ENCODE assay signal across 22 cellular contexts in the genomic region with DNA sequence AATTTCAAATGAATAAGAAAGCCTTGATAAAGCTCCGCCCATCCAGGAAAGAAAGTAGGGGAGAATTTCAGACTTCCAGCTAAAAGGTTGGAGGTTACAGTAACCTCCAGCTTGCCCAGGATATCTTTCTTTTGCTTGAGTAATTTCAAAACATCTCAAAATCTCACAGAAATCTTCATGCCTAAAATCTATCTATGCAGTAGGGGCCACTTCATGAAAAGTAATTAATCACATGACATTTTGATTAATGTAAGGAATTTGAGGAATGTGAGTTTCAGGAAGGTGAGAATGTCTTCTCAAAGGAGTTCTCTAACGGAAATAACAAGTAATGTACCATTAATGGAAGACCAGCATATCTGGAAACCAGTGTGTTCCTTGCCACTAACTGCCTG. TPM values are rescaled to one million over a fixed set of nuclear protein-coding genes. Genes with fewer than 3 reads are reported as not detected.
A peak's percentile ranks its signal among the peaks of the same experiment; 100 is the strongest.
DNase-seq lines count a peak whose midpoint lies in the region; ATAC-seq, FAIRE-seq and TF ChIP-seq lines count a peak whose summit lies in the region.
"Had no signal": no experiment of that assay in that cellular context is flagged by ENCODE, and none has a peak within 500 bp of the region (broad histone marks: within the 10 kb centered on the region; RNA-seq: fewer than 3 reads in every experiment).

No MANE protein-coding gene starts in this region.

- TF ChIP-seq EP300 in Ishikawa (IDR thresholded peaks at IDR 0.05; ENCODE audit: borderline replicate concordance) = no peak
- TF ChIP-seq EP300 in H1 (IDR thresholded peaks at IDR 0.05; ENCODE audit: borderline replicate concordance in 1 of 2, low read depth in 2 of 2, low read length in 2 of 2) = no peak

- H3K9me3 ChIP-seq in H1 (ENCODE audit: insufficient read depth in 2 of 2, low read depth in 1 of 2, low read length in 1 of 2) = no peaks in the 10 kb centered on the region
- H3K9me3 ChIP-seq in mesodermal cell (ENCODE audit: control insufficient read depth, low read length) = no peaks in the 10 kb centered on the region
- H3K9me3 ChIP-seq: esophagus squamous epithelium, gastrocnemius medialis, ovary, stomach, tibial nerve had no signal

- H4K8ac ChIP-seq in H1 (ENCODE audit: extremely low read depth, insufficient read depth, low read length) = no peak overlapping the region

- H2BK120ac ChIP-seq in H1 (replicated peaks; ENCODE audit: low read depth, low read length) = no peak overlapping the region

- no peak overlapping the region for H4K91ac ChIP-seq in H1 (replicated peaks; ENCODE audit: insufficient read length, low read length)

- ATAC-seq in HG03571 (IDR thresholded peaks at IDR 0.05; ENCODE audit: unreplicated experiment) (no peak), HG03175 (IDR thresholded peaks at IDR 0.05; ENCODE audit: unreplicated experiment) (no peak)
- ATAC-seq: gastrocnemius medialis had no signal

- peak; percentile 50 for FAIRE-seq in H1 (lab: Jason Lieb, UNC)
- FAIRE-seq: GM12892 had no signal

- 70% methylated on average over 2 of the region's 2 CpGs; no CpG with 5 or more reads in 1 of the 2 experiments for WGBS in H1 (ENCODE audit: extremely low coverage in 1 of 2, insufficient coverage in 1 of 2, insufficient read length in 1 of 2, insufficient replicate concordance in 2 of 2, low coverage in 1 of 2, low lambda C conversion rate in 2 of 2, missing lambda C conversion rate in 1 of 2), 2 experiments
- WGBS in mesodermal cell (ENCODE audit: insufficient coverage in 2 of 2), 2 experiments = 88% methylated on average over 1 of the region's 2 CpGs; no CpG with 5 or more reads in 1 of the 2 experiments

- H2BK20ac ChIP-seq in H1 (ENCODE audit: low read length) = no peak overlapping the region

- peak overlapping the region; percentile 79; the same call in 1 of the 2 replicates for H2BK5ac ChIP-seq in H1 (ENCODE audit: low read depth, low read length)

- no peak overlapping the region for H3K18ac ChIP-seq in H1 (ENCODE audit: extremely low read depth, low read length)

- no peaks in the 10 kb centered on the region for H3K23me2 ChIP-seq in H1 (ENCODE audit: low read depth, low read length)

- no peaks in the 10 kb centered on the region for H3K27me3 ChIP-seq in H1 (replicated peaks in 1 of 4; ENCODE audit: control insufficient read depth in 3 of 4, extremely low read depth in 1 of 4, insufficient read depth in 3 of 4, low read length in 3 of 4)
- H3K27me3 ChIP-seq: esophagus squamous epithelium, gastrocnemius medialis, ovary, stomach had no signal

- TF ChIP-seq RAD21 in Ishikawa (IDR thresholded peaks at IDR 0.05; ENCODE audit: low read depth) (no peak), H1 (IDR thresholded peaks at IDR 0.05 in 1 of 2, conservative IDR thresholded peaks at IDR 0.05 in 1 of 2; ENCODE audit: low read depth in 2 of 2, low read length in 2 of 2) (no peak)

- H3K56ac ChIP-seq in H1 (replicated peaks; ENCODE audit: insufficient read length, low read depth, low read length) = no peak overlapping the region

- H3K23ac ChIP-seq in H1 (ENCODE audit: insufficient read length) = no peak overlapping the region

- no peak overlapping the region for H2BK15ac ChIP-seq in H1 (ENCODE audit: low read length)

- H3K14ac ChIP-seq in H1 (ENCODE audit: insufficient read length) = no peak overlapping the region

- CTCF ChIA-PET in H1 (lab: Charles Lee; ENCODE audit: partially characterized antibody) = interaction anchor here (0.5 to 34.2 kb wide), 6 partner anchors 9 to 355 kb away, joined by 3 to 692 read pairs (median 28); partner anchors contain the start of gene TRIL

- DNase-seq in H1 (ENCODE audit: low read depth in 1 of 2, low spot score in 2 of 2) (no peak), renal cortical epithelial cell (ENCODE audit: low read depth) (peak; percentile 66), RPMI8226 (no peak)
- DNase-seq: activated CD4-positive, alpha-beta memory T cell treated with anti-CD3 and anti-CD28 coated beads for 36 hours; activated effector memory CD4-positive, alpha-beta T cell treated with Interleukin-2 at 50 U/mL for 16 hours; activated naive CD8-positive, alpha-beta T cell treated with anti-CD3 and anti-CD28 coated beads, Interleukin-2, amount 10 ng/mL, durations not matched to agents 7 days and 5 days; CD4-positive, alpha-beta memory T cell; effector memory CD4-positive, alpha-beta T cell; esophagus squamous epithelium; gastrocnemius medialis; MM.1S; stimulated activated CD4-positive, alpha-beta T cell treated with anti-CD3 and anti-CD28 coated beads, Interleukin-15, amount 100 ng/mL, for 24 hours; T1000 had no signal

- H4K20me1 ChIP-seq in H1 (replicated peaks in 1 of 2; ENCODE audit: control insufficient read depth in 1 of 2, insufficient read depth in 2 of 2, low read length in 2 of 2) = no peaks in the 10 kb centered on the region

- H3K27ac ChIP-seq in H1 (ENCODE audit: low read depth, low read length) (no peak overlapping the region), mesodermal cell (ENCODE audit: low read depth, low read length, severe bottlenecking) (peak overlapping the region; percentile 93)
- H3K27ac ChIP-seq: esophagus squamous epithelium, gastrocnemius medialis, ovary, RWPE1, stomach, tibial nerve had no signal

- H3K79me2 ChIP-seq in H1 (ENCODE audit: control insufficient read depth in 1 of 2, insufficient read depth in 2 of 2, low read length in 2 of 2) = no peaks in the 10 kb centered on the region

- no peak overlapping the region for H2AK5ac ChIP-seq in H1 (ENCODE audit: low read depth, low read length)

- no peak overlapping the region for H4K5ac ChIP-seq in H1 (ENCODE audit: insufficient read length, low read depth, low read length)

- H3K4me1 ChIP-seq in H1 (replicated peaks in 1 of 4; ENCODE audit: control insufficient read depth in 3 of 4, insufficient read depth in 4 of 4, low read length in 3 of 4) (peaks cover 2 to 12% (median 7%) of the 10 kb centered on the region in 4 experiments; a peak in 5 of 7 replicates), mesodermal cell (ENCODE audit: control insufficient read depth, insufficient read depth, low read length, poor library complexity, severe bottlenecking) (peaks cover 8% of the 10 kb centered on the region)

- H2AFZ ChIP-seq in H1 (ENCODE audit: low read length) = peak overlapping the region; percentile 75; the same call in 1 of the 2 replicates

- H3K4me3 ChIP-seq in H1 (ENCODE audit: extremely low read depth in 1 of 4, insufficient read depth in 2 of 4, low read depth in 3 of 4, low read length in 4 of 4) (no peak overlapping the region), mesodermal cell (ENCODE audit: extremely low read depth, insufficient read depth, low read length, poor library complexity, severe bottlenecking) (no peak overlapping the region)
- H3K4me3 ChIP-seq: gastrocnemius medialis, ovary, tibial nerve had no signal

- H3K9ac ChIP-seq in H1 (replicated peaks in 1 of 4; ENCODE audit: extremely low read depth in 1 of 4, low read depth in 3 of 4, low read length in 3 of 4) = no peak overlapping the region

- peak overlapping the region; percentile 34 to 39; a peak in 3 of 4 replicates for H3K4me2 ChIP-seq in H1 (ENCODE audit: insufficient read depth in 1 of 2, low read depth in 2 of 2, low read length in 2 of 2)

- POLR2A ChIA-PET in H1 (lab: Charles Lee; ENCODE audit: partially characterized antibody) = interaction anchor here (0.5 to 1.8 kb wide), 2 partner anchors 22 to 167 kb away, joined by 3 to 5 read pairs; no protein-coding TSS in a partner anchor

- H3K4ac ChIP-seq in H1 (replicated peaks; ENCODE audit: insufficient read length, low read depth, low read length) = no peak overlapping the region

- no peak for TF ChIP-seq POLR2A in H1 (IDR thresholded peaks at IDR 0.05; ENCODE audit: control extremely low read depth in 1 of 2, low read depth in 2 of 2, low read length in 2 of 2)

- no peak for TF ChIP-seq CTCF in H1 (IDR thresholded peaks at IDR 0.05; ENCODE audit: control extremely low read depth in 1 of 3, insufficient read depth in 1 of 3, low read depth in 1 of 3, low read length in 3 of 3)

- H3K79me1 ChIP-seq in H1 (ENCODE audit: low read depth, low read length) = no peaks in the 10 kb centered on the region

- peak overlapping the region; percentile 98; the same call in 1 of the 2 replicates for H2BK12ac ChIP-seq in H1 (ENCODE audit: low read depth, low read length)

- H3K36me3 ChIP-seq in H1 (ENCODE audit: control insufficient read depth in 2 of 4, insufficient read depth in 4 of 4, low read length in 3 of 4) (no peaks in the 10 kb centered on the region), mesodermal cell (ENCODE audit: control insufficient read depth, insufficient read depth, low read length) (no peaks in the 10 kb centered on the region)
- H3K36me3 ChIP-seq: esophagus squamous epithelium, gastrocnemius medialis, ovary, stomach, tibial nerve had no signal

TF ChIP-seq in Ishikawa, 13 proteins besides CTCF, POLR2A, EP300 and RAD21:
- TF ChIP-seq TEAD4 (IDR thresholded peaks at IDR 0.05) = peak; percentile 44; the same call in 1 of the 2 replicates
- no peak for TF ChIP-seq TAF1 (IDR thresholded peaks at IDR 0.05; ENCODE audit: low read depth)

TF ChIP-seq in H1, 55 proteins besides CTCF, POLR2A, EP300 and RAD21:
- no peak for TF ChIP-seq JUN (IDR thresholded peaks at IDR 0.05; ENCODE audit: low read depth, low read length)
- TF ChIP-seq CREB1 (IDR thresholded peaks at IDR 0.05) = no peak
- no peak for TF ChIP-seq KDM1A (IDR thresholded peaks at IDR 0.05; ENCODE audit: borderline replicate concordance, low read length)
- TF ChIP-seq HDAC6 (IDR thresholded peaks at IDR 0.05; ENCODE audit: low read depth, low read length) = no peak
- no peak for TF ChIP-seq TAF7 (optimal IDR thresholded peaks at IDR 0.05; ENCODE audit: borderline replicate concordance, low read depth, low read length)

RNA-seq across cellular contexts. Expression of gene TRIL, which starts 24.3 kb away (rescaled TPM):
- total RNA-seq in H1 (2021; fragmentation: NEBNext Ultra II Directional; extraction: Animal tissue kit (Norgen Biotek cat#: 25700)) = 5.5 and 5.8 TPM in 2 replicates
- 3.9 and 4.9 TPM in 2 replicates for polyA plus RNA-seq in H1 (2011; rRNA removed)
- polyA plus RNA-seq in H1 (2011; cell fraction: cytosol; rRNA removed) = 3.8 TPM
- 3.8 TPM for polyA plus RNA-seq in H1 (2011; cell fraction: nucleus; rRNA removed)
- polyA plus RNA-seq in H1 (2012, experiment 1 of 2) = 2.7 to 5.3 TPM (median 4.3 TPM) in 4 replicates
- polyA plus RNA-seq in H1 (2012, experiment 2 of 2) = 3.1 TPM
- polyA plus RNA-seq in H1 (2013, experiment 1 of 2) = 5.8 TPM
- 5.7 TPM for polyA plus RNA-seq in H1 (2013, experiment 2 of 2)
- polyA minus RNA-seq in H1 (2011; rRNA and poly(A)+ RNA removed) = 2.6 and 3.0 TPM in 2 replicates
- polyA minus RNA-seq in H1 (2011; cell fraction: cytosol; rRNA and poly(A)+ RNA removed) = 5.1 TPM
- polyA minus RNA-seq in H1 (2011; cell fraction: nucleus; rRNA and poly(A)+ RNA removed) = 5.2 TPM
- polyA plus RNA-seq in mesodermal cell (2013, experiment 1 of 2) = 15.1 TPM
- 12.8 TPM for polyA plus RNA-seq in mesodermal cell (2013, experiment 2 of 2)
- total RNA-seq in renal cortical epithelial cell = 0.35 and 0.94 TPM in 2 replicates
- total RNA-seq: activated CD4-positive, alpha-beta memory T cell treated with anti-CD3 and anti-CD28 coated beads for 36 hours; activated naive CD8-positive, alpha-beta T cell treated with anti-CD3 and anti-CD28 coated beads, Interleukin-2, amount 10 ng/mL, durations not matched to agents 7 days and 5 days; CD4-positive, alpha-beta memory T cell had no signal
- polyA plus RNA-seq: CD4-positive, alpha-beta memory T cell had no signal
